In genomic region chr2:131037398-131038257, GRCh38 we compare ENCODE assay signal across 32 cellular contexts. TPM values are rescaled to one million over a fixed set of nuclear protein-coding genes. Genes with fewer than 3 reads are reported as not detected.
DNase-seq lines count a peak whose midpoint lies in the region; ATAC-seq and TF ChIP-seq lines count a peak whose summit lies in the region.
"Had no signal": no experiment of that assay in that cellular context is flagged by ENCODE, and none has a peak within 500 bp of the region (broad histone marks: within the 10 kb centered on the region; RNA-seq: fewer than 3 reads in every experiment).

No MANE protein-coding gene starts in this region.

- H2BK5ac ChIP-seq in trophoblast cell (ENCODE audit: low read depth, low read length, poor library complexity): no peak overlapping the region

- H3K4me3 Mint-ChIP-seq in CD4-positive, alpha-beta memory T cell: peak overlapping the region in 5 of 8 donors; percentile 48 to 70 (median 59)
- H3K4me3 Mint-ChIP-seq: activated naive CD8-positive, alpha-beta T cell treated with anti-CD3 and anti-CD28 coated beads, Interleukin-2, amount 10 ng/mL, durations not matched to agents 7 days and 5 days; stimulated activated naive CD8-positive, alpha-beta T cell treated with anti-CD3 and anti-CD28 coated beads, Interleukin-15, Interleukin-2, amounts not matched to agents 100 ng/mL and 50 ng/mL, for 24 hours had no signal

- H3K9me3 ChIP-seq in CD4-positive, alpha-beta memory T cell (ENCODE audit: control insufficient read depth in 1 of 2, low read length in 2 of 2): no peaks in the 10 kb centered on the region
- H3K9me3 ChIP-seq in Panc1 (ENCODE audit: control insufficient read depth, insufficient read depth, low read depth, low read length): no peaks in the 10 kb centered on the region
- no peaks in the 10 kb centered on the region for H3K9me3 ChIP-seq in trophoblast cell (ENCODE audit: insufficient read depth, low read depth, low read length)
- H3K9me3 ChIP-seq: ascending aorta, BE2C, SJSA1, testis, vagina had no signal

- peaks cover 43% of the 10 kb centered on the region for H3K4me1 ChIP-seq in CD4-positive, alpha-beta memory T cell (ENCODE audit: insufficient read depth, low read length)
- H3K4me1 ChIP-seq in Panc1 (ENCODE audit: control insufficient read depth, insufficient read depth, low read length) (no peaks in the 10 kb centered on the region), trophoblast cell (ENCODE audit: control insufficient read depth in 1 of 2, insufficient read depth in 2 of 2, low read length in 2 of 2) (peaks cover 12 to 26% of the 10 kb centered on the region in 2 experiments)
- H3K4me1 ChIP-seq: ascending aorta, BE2C had no signal

- no peak overlapping the region for H3K23ac ChIP-seq in trophoblast cell (ENCODE audit: low read length)

- no peaks in the 10 kb centered on the region for H3K79me2 ChIP-seq in trophoblast cell (ENCODE audit: control insufficient read depth, insufficient read depth, low read length, poor library complexity)

- WGBS in trophoblast cell (ENCODE audit: extremely low coverage, insufficient coverage, insufficient read length): no CpG with 5 or more reads among the region's 6 CpGs

- H3K27ac ChIP-seq in CD4-positive, alpha-beta memory T cell (ENCODE audit: low read depth, low read length): no peak overlapping the region
- H3K27ac ChIP-seq in Panc1 (ENCODE audit: low read length) (no peak overlapping the region), trophoblast cell (ENCODE audit: low read depth, low read length) (no peak overlapping the region)
- H3K27ac ChIP-seq: ascending aorta, cardiac muscle cell, coronary artery, HL-60, SJSA1, testis, vagina, WERI-Rb-1 had no signal

- H3K4me3 ChIP-seq in CD4-positive, alpha-beta memory T cell (ENCODE audit: low read length in 2 of 2): no peak overlapping the region
- H3K4me3 ChIP-seq in Panc1 (ENCODE audit: low read depth in 2 of 2, low read length in 2 of 2) (no peak overlapping the region), trophoblast cell (ENCODE audit: low read depth, low read length) (no peak overlapping the region)
- H3K4me3 ChIP-seq: ascending aorta, cardiac muscle cell, coronary artery, SJSA1, testis, vagina had no signal

- no peak overlapping the region for H3K4me2 ChIP-seq in trophoblast cell (ENCODE audit: low read length)

- in situ Hi-C loops in Panc1 (cut with HindIII; ENCODE audit: low pct_unique_long_range_greater_than_20kb, low sequenced_read_pairs): no loop called here

- no peak overlapping the region for H2AK5ac ChIP-seq in trophoblast cell (ENCODE audit: low read length)

- no TSS peak for BruUV-seq in Panc1 (replicated peaks; lab: Mats Ljungman, UMichigan)

- H2BK12ac ChIP-seq in trophoblast cell (ENCODE audit: low read length): no peak overlapping the region

- no peak overlapping the region for H3K9ac ChIP-seq in trophoblast cell (ENCODE audit: low read length)

- DNase-seq in CD4-positive, alpha-beta memory T cell: no peak
- DNase-seq in Panc1 (ENCODE audit: low read depth, low spot score) (no peak), left kidney (ENCODE audit: low read depth, low spot score) (peak; percentile 37), trophoblast cell (peak; percentile 63 to 81), HuH-7.5 (ENCODE audit: low spot score) (no peak)
- DNase-seq in activated naive CD4-positive, alpha-beta T cell treated with anti-CD3 and anti-CD28 coated beads, Interleukin-2, amount 50 U/mL, for 72 hours (ENCODE audit: low spot score in 2 of 2): no peak
- DNase-seq in stimulated activated CD4-positive, alpha-beta T cell treated with anti-CD3 and anti-CD28 coated beads, Interleukin-15, amount 100 ng/mL, for 24 hours: no peak
- DNase-seq: activated CD4-positive, alpha-beta T cell treated with anti-CD3 and anti-CD28 coated beads for 4 hours; activated effector memory CD4-positive, alpha-beta T cell treated with Interleukin-2 at 50 U/mL for 16 hours; activated naive CD8-positive, alpha-beta T cell treated with anti-CD3 and anti-CD28 coated beads, Interleukin-2, amount 10 ng/mL, durations not matched to agents 7 days and 5 days; BE2C; COR-L47; effector CD8-positive, alpha-beta T cell; HCEC 1CT; hippocampal formation; Karpas-422; mesenchymal stem cell; NCI-H1436; NCI-H2081 treated with DMSO at 0.1 percent for 48 hours; NCI-H446 treated with DMSO at 0.1 percent for 48 hours; NCI-H82; testis; WERI-Rb-1 had no signal

- H3K4ac ChIP-seq in trophoblast cell (ENCODE audit: low read depth, low read length): no peak overlapping the region

- no peak overlapping the region for H2AFZ ChIP-seq in trophoblast cell (ENCODE audit: insufficient read depth, low read length, poor library complexity)

- peaks cover 21 to 49% (median 26%) of the 10 kb centered on the region in 4 donors for H3K4me1 Mint-ChIP-seq in CD4-positive, alpha-beta memory T cell

- H3K79me1 ChIP-seq in trophoblast cell (ENCODE audit: low read length): peaks cover 2% of the 10 kb centered on the region

- no peak overlapping the region for H2BK120ac ChIP-seq in trophoblast cell (ENCODE audit: insufficient read depth, low read length, poor library complexity)

- no peak overlapping the region for H4K8ac ChIP-seq in trophoblast cell (ENCODE audit: low read depth, low read length)

- H3K27me3 ChIP-seq in CD4-positive, alpha-beta memory T cell (ENCODE audit: insufficient read depth, low read length): no peaks in the 10 kb centered on the region
- H3K27me3 ChIP-seq in Panc1 (ENCODE audit: control insufficient read depth, insufficient read depth, low read length) (no peaks in the 10 kb centered on the region), trophoblast cell (ENCODE audit: insufficient read depth, low read length) (no peaks in the 10 kb centered on the region)
- H3K27me3 ChIP-seq: ascending aorta, SJSA1, testis, vagina had no signal

- intact Hi-C loops in CD4-positive, alpha-beta memory T cell (cut with micrococcal nuclease): no loop called here
- intact Hi-C loops in Panc1 (cut with micrococcal nuclease; ENCODE audit: unreplicated experiment): no loop called here

- CTCF ChIA-PET in CD4-positive, alpha-beta memory T cell (lab: Charles Lee; ENCODE audit: partially characterized antibody): no interaction called here
- CTCF ChIA-PET in Panc1 (lab: Charles Lee): no interaction called here

- POLR2A ChIA-PET in CD4-positive, alpha-beta memory T cell (lab: Charles Lee; ENCODE audit: partially characterized antibody): no interaction called here
- POLR2A ChIA-PET in Panc1 (lab: Charles Lee): no interaction called here

- no peaks in the 10 kb centered on the region for H3K9me3 Mint-ChIP-seq in CD4-positive, alpha-beta memory T cell
- H3K9me3 Mint-ChIP-seq in activated naive CD4-positive, alpha-beta T cell treated with anti-CD3 and anti-CD28 coated beads, Interleukin-2, amount 50 U/mL, for 72 hours: no peaks in the 10 kb centered on the region
- H3K9me3 Mint-ChIP-seq: activated naive CD8-positive, alpha-beta T cell treated with anti-CD3 and anti-CD28 coated beads, Interleukin-2, amount 10 ng/mL, durations not matched to agents 7 days and 5 days; stimulated activated naive CD8-positive, alpha-beta T cell treated with anti-CD3 and anti-CD28 coated beads, Interleukin-15, Interleukin-2, amounts not matched to agents 100 ng/mL and 50 ng/mL, for 24 hours; T-cell had no signal

- H4K91ac ChIP-seq in trophoblast cell (ENCODE audit: low read depth, low read length): no peak overlapping the region

- H3K36me3 Mint-ChIP-seq in CD4-positive, alpha-beta memory T cell: no peaks in the 10 kb centered on the region
- no peaks in the 10 kb centered on the region for H3K36me3 Mint-ChIP-seq in activated naive CD4-positive, alpha-beta T cell treated with anti-CD3 and anti-CD28 coated beads, Interleukin-2, amount 50 U/mL, for 72 hours
- H3K36me3 Mint-ChIP-seq: T-cell had no signal

- peaks cover 5 to 11% of the 10 kb centered on the region in 2 donors for H3K27me3 Mint-ChIP-seq in CD4-positive, alpha-beta memory T cell

- no peaks in the 10 kb centered on the region for H3K36me3 ChIP-seq in CD4-positive, alpha-beta memory T cell (ENCODE audit: insufficient read depth, low read length)
- no peaks in the 10 kb centered on the region for H3K36me3 ChIP-seq in Panc1 (ENCODE audit: control insufficient read depth, insufficient read depth, low read length)
- H3K36me3 ChIP-seq in trophoblast cell (ENCODE audit: control insufficient read depth in 1 of 2, insufficient read depth in 2 of 2, low read length in 2 of 2): peaks cover 0 to 2% of the 10 kb centered on the region in 2 experiments
- H3K36me3 ChIP-seq: ascending aorta, BE2C, cardiac muscle cell, SJSA1, vagina, WERI-Rb-1 had no signal

- H3K18ac ChIP-seq in trophoblast cell (ENCODE audit: low read length): no peak overlapping the region

- H3K27ac Mint-ChIP-seq in CD4-positive, alpha-beta memory T cell: peak overlapping the region in 1 of 7 donors; percentile 66
- no peak overlapping the region for H3K27ac Mint-ChIP-seq in activated naive CD4-positive, alpha-beta T cell treated with anti-CD3 and anti-CD28 coated beads, Interleukin-2, amount 50 U/mL, for 72 hours
- H3K27ac Mint-ChIP-seq: activated naive CD8-positive, alpha-beta T cell treated with anti-CD3 and anti-CD28 coated beads, Interleukin-2, amount 10 ng/mL, durations not matched to agents 7 days and 5 days; stimulated activated naive CD8-positive, alpha-beta T cell treated with anti-CD3 and anti-CD28 coated beads, Interleukin-15, Interleukin-2, amounts not matched to agents 100 ng/mL and 50 ng/mL, for 24 hours; T-cell had no signal

- no peak overlapping the region for H3K14ac ChIP-seq in trophoblast cell (ENCODE audit: low read length)

- H4K12ac ChIP-seq in trophoblast cell (ENCODE audit: low read depth, low read length): no peak overlapping the region

- ATAC-seq in Panc1: 0 out of 2 replicates have a peak, but pooled peaks have one; percentile 13
- ATAC-seq in activated naive CD4-positive, alpha-beta T cell treated with anti-CD3 and anti-CD28 coated beads, Interleukin-2, amount 50 U/mL, for 72 hours: no peak
- ATAC-seq: left lobe of liver, T-cell had no signal

- TF ChIP-seq CTCF in Panc1 (IDR thresholded peaks at IDR 0.05): no peak

RNA-seq across cellular contexts. Expression of gene FAM168B, which starts 55.6 kb away (rescaled TPM):
- total RNA-seq in CD4-positive, alpha-beta memory T cell: 10 to 100 TPM; 79.4 to 81.0 TPM
- 10 to 100 TPM; 17.4 to 37.2 TPM for polyA plus RNA-seq in CD4-positive, alpha-beta memory T cell
- total RNA-seq in Panc1 (2021; ENCODE audit: unreplicated experiment): 137 TPM
- polyA plus RNA-seq in Panc1 (2012; ENCODE audit: insufficient read length): 112 TPM
- 95.6 and 97.7 TPM in 2 replicates for polyA plus RNA-seq in trophoblast cell (2013)
- 10 to 100 TPM; 61.5 to 69.9 TPM for total RNA-seq in activated naive CD4-positive, alpha-beta T cell treated with anti-CD3 and anti-CD28 coated beads, Interleukin-2, amount 50 U/mL, for 72 hours

Comparison
In these comparisons a context has a peak if more than half of its experiments do, and no peak if none do; other contexts are left out.
1. DNase-seq: peak in left kidney (single experiment) and trophoblast cell (2 of 2); none in CD4-positive, alpha-beta memory T cell (0 of 5), Panc1 (single experiment), activated naive CD4-positive, alpha-beta T cell treated with anti-CD3 and anti-CD28 coated beads, Interleukin-2, amount 50 U/mL, for 72 hours (0 of 2), HuH-7.5 (single experiment) and stimulated activated CD4-positive, alpha-beta T cell treated with anti-CD3 and anti-CD28 coated beads, Interleukin-15, amount 100 ng/mL, for 24 hours (single experiment).